In the genomic region with DNA sequence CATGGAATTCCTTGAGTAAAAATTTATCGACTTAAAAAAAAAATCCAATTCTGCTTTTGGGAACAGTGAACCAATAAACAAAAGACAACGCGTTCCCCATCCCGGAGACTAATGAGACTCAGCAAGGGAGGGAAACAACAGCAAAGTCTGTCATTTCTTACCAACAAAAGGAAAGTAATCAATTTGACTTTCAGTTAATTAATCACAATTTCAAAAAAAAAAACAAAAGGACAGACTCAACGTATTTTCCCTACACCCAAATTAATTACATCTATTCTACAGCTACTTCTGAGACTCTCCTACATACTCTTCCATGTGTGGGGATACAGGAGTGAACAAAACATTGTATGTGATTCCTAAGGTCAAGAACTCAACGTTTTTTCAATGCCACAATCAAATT, we compare ENCODE assay signal across 1 cellular context.
TF ChIP-seq lines count a peak whose summit lies in the region.

No MANE protein-coding gene starts in this region.

TF ChIP-seq in GM23338, 12 proteins besides CTCF, POLR2A, EP300 and RAD21 (continued from another document):
- TF ChIP-seq, protein P1, sequence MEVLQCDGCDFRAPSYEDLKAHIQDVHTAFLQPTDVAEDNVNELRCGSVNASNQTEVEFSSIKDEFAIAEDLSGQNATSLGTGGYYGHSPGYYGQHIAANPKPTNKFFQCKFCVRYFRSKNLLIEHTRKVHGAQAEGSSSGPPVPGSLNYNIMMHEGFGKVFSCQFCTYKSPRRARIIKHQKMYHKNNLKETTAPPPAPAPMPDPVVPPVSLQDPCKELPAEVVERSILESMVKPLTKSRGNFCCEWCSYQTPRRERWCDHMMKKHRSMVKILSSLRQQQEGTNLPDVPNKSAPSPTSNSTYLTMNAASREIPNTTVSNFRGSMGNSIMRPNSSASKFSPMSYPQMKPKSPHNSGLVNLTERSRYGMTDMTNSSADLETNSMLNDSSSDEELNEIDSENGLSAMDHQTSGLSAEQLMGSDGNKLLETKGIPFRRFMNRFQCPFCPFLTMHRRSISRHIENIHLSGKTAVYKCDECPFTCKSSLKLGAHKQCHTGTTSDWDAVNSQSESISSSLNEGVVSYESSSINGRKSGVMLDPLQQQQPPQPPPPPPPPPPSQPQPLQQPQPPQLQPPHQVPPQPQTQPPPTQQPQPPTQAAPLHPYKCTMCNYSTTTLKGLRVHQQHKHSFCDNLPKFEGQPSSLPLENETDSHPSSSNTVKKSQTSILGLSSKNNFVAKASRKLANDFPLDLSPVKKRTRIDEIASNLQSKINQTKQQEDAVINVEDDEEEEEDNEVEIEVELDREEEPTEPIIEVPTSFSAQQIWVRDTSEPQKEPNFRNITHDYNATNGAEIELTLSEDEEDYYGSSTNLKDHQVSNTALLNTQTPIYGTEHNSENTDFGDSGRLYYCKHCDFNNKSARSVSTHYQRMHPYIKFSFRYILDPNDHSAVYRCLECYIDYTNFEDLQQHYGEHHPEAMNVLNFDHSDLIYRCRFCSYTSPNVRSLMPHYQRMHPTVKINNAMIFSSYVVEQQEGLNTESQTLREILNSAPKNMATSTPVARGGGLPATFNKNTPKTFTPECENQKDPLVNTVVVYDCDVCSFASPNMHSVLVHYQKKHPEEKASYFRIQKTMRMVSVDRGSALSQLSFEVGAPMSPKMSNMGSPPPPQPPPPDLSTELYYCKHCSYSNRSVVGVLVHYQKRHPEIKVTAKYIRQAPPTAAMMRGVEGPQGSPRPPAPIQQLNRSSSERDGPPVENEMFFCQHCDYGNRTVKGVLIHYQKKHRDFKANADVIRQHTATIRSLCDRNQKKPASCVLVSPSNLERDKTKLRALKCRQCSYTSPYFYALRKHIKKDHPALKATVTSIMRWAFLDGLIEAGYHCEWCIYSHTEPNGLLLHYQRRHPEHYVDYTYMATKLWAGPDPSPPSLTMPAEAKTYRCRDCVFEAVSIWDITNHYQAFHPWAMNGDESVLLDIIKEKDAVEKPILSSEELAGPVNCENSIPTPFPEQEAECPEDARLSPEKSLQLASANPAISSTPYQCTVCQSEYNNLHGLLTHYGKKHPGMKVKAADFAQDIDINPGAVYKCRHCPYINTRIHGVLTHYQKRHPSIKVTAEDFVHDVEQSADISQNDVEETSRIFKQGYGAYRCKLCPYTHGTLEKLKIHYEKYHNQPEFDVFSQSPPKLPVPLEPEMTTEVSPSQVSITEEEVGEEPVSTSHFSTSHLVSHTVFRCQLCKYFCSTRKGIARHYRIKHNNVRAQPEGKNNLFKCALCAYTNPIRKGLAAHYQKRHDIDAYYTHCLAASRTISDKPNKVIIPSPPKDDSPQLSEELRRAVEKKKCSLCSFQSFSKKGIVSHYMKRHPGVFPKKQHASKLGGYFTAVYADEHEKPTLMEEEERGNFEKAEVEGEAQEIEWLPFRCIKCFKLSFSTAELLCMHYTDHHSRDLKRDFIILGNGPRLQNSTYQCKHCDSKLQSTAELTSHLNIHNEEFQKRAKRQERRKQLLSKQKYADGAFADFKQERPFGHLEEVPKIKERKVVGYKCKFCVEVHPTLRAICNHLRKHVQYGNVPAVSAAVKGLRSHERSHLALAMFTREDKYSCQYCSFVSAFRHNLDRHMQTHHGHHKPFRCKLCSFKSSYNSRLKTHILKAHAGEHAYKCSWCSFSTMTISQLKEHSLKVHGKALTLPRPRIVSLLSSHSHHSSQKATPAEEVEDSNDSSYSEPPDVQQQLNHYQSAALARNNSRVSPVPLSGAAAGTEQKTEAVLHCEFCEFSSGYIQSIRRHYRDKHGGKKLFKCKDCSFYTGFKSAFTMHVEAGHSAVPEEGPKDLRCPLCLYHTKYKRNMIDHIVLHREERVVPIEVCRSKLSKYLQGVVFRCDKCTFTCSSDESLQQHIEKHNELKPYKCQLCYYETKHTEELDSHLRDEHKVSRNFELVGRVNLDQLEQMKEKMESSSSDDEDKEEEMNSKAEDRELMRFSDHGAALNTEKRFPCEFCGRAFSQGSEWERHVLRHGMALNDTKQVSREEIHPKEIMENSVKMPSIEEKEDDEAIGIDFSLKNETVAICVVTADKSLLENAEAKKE (CRISPR knock-in tag; IDR thresholded peaks at IDR 0.05) = no peak
- TF ChIP-seq STAT1 (IDR thresholded peaks at IDR 0.05; ENCODE audit: unreplicated experiment) = no peak
TF ChIP-seq in GM23338: peak in this region for 0.
